ENCODE assay signal across 8 cellular contexts in the genomic region with DNA sequence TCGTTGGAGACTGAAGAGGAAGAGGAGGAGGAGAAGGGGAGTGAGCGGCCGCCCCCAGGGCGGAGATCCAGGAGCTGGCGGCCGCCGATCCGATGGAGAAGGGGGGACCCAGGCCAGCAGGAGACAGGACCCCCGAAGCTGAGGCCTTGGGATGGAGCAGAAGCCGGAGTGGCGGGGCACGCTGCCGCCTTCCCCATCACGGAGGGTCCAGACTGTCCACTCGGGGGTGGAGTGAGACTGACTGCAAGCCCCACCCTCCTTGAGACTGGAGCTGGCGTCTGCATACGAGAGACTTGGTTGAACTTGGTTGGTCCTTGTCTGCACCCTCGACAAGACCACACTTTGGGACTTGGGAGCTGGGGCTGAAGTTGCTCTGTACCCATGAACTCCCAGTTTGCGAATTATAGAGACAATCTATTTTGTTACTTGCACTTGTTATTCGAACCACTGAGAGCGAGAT. TPM values are rescaled to one million over a fixed set of nuclear protein-coding genes. Genes with fewer than 3 reads are reported as not detected.
DNase-seq lines count a peak whose midpoint lies in the region; ATAC-seq, FAIRE-seq and TF ChIP-seq lines count a peak whose summit lies in the region.

No MANE protein-coding gene starts in this region.

- peaks cover 49% of the 10 kb centered on the region for H3K27me3 ChIP-seq in GM23338 (ENCODE audit: insufficient read depth)
- no peaks in the 10 kb centered on the region for H3K27me3 ChIP-seq in endothelial cell of umbilical vein (ENCODE audit: control insufficient read depth in 2 of 2, insufficient read depth in 2 of 2, low read length in 2 of 2)

- H2AFZ ChIP-seq in GM23338, result no peak overlapping the region
- H2AFZ ChIP-seq in endothelial cell of umbilical vein (ENCODE audit: low read depth, low read length), result no peak overlapping the region

- no TSS peak for BruUV-seq in endothelial cell of umbilical vein (replicated peaks; lab: Mats Ljungman, UMichigan)

- DNase-seq in GM23338 (ENCODE audit: low spot score) (no peak), activated B cell treated with CpG ODN at 0.5 μM for 24 hours (peak; percentile 45), endothelial cell of umbilical vein (ENCODE audit: low read depth, low spot score) (peak; percentile 48), naive B cell (no peak), AG20443 (ENCODE audit: low spot score) (no peak)

- dilution Hi-C loops in endothelial cell of umbilical vein (cut with MboI; ENCODE audit: extremely low pct_ligation_motif_present, low sequenced_read_pairs), result no loop called here

- H3K27me3 Mint-ChIP-seq in GM23338 (ENCODE audit: insufficient read depth, low read depth, poor library complexity) (peaks cover 54% of the 10 kb centered on the region), activated B cell treated with CpG ODN at 0.5 μM for 24 hours (no peaks in the 10 kb centered on the region), naive B cell (peaks cover 0 to 3% (median 0%) of the 10 kb centered on the region in 3 donors)

- peaks cover 14% of the 10 kb centered on the region for H3K9me3 Mint-ChIP-seq in GM23338
- H3K9me3 Mint-ChIP-seq in activated B cell treated with CpG ODN at 0.5 μM for 24 hours, result peaks cover 2% of the 10 kb centered on the region
- peaks cover 0 to 12% (median 9%) of the 10 kb centered on the region in 7 donors for H3K9me3 Mint-ChIP-seq in naive B cell

- no peaks in the 10 kb centered on the region for H3K9me2 ChIP-seq in GM23338 (ENCODE audit: insufficient read depth)

- POLR2A ChIA-PET in activated B cell treated with CpG ODN at 0.5 μM for 24 hours (lab: Charles Lee), result interaction anchor here (0.6 to 10.8 kb wide), 24 partner anchors 10 to 388 kb away, joined by 3 to 979 read pairs (median 14); a partner anchor contains a TSS
- POLR2A ChIA-PET in endothelial cell of umbilical vein (lab: Charles Lee), result interaction anchor here (0.6 to 5.5 kb wide), 11 partner anchors 17 to 147 kb away, joined by 3 to 253 read pairs (median 27); no protein-coding TSS in a partner anchor

- H3K36me3 ChIP-seq in GM23338 (ENCODE audit: insufficient read depth), result no peaks in the 10 kb centered on the region
- H3K36me3 ChIP-seq in endothelial cell of umbilical vein (ENCODE audit: control insufficient read depth in 2 of 2, extremely low read depth in 1 of 2, insufficient read depth in 2 of 2, low read length in 2 of 2), result peaks cover 5 to 7% of the 10 kb centered on the region in 2 experiments

- H4K20me1 ChIP-seq in GM23338 (replicated peaks; ENCODE audit: insufficient read depth) (peaks cover 8% of the 10 kb centered on the region), endothelial cell of umbilical vein (replicated peaks; ENCODE audit: control insufficient read depth, extremely low read depth, insufficient read depth, low read length) (no peaks in the 10 kb centered on the region)

- H3K4me1 Mint-ChIP-seq in GM23338 (peaks cover 20% of the 10 kb centered on the region; the same call in 2 of the 3 replicates), activated B cell treated with CpG ODN at 0.5 μM for 24 hours (peaks cover 32% of the 10 kb centered on the region), naive B cell (peaks cover 33 to 37% (median 35%) of the 10 kb centered on the region in 3 donors)

- H3K4me3 ChIP-seq in GM23338, result peak overlapping the region; percentile 99
- peak overlapping the region; percentile 83 to 89 (median 89) for H3K4me3 ChIP-seq in endothelial cell of umbilical vein (replicated peaks in 1 of 3; ENCODE audit: insufficient read depth in 1 of 3, low read depth in 1 of 3, low read length in 3 of 3)

- no peak overlapping the region for H3K27ac Mint-ChIP-seq in GM23338
- peak overlapping the region; percentile 93 for H3K27ac Mint-ChIP-seq in activated B cell treated with CpG ODN at 0.5 μM for 24 hours
- peak overlapping the region in 5 of 6 donors; percentile 64 to 97 (median 95) for H3K27ac Mint-ChIP-seq in naive B cell

- H3K4me2 ChIP-seq in GM23338, result peak overlapping the region; percentile 99
- H3K4me2 ChIP-seq in endothelial cell of umbilical vein (ENCODE audit: insufficient read depth, low read length), result peak overlapping the region; percentile 72

- H3K36me3 Mint-ChIP-seq in GM23338 (ENCODE audit: low read depth) (peaks cover 7% of the 10 kb centered on the region), activated B cell treated with CpG ODN at 0.5 μM for 24 hours (ENCODE audit: low read depth) (peaks cover 28% of the 10 kb centered on the region), naive B cell (no peaks in the 10 kb centered on the region)

- peak; percentile 42 for FAIRE-seq in endothelial cell of umbilical vein (lab: Jason Lieb, UNC)

- H3K79me2 ChIP-seq in GM23338 (replicated peaks; ENCODE audit: insufficient read depth) (peaks cover 8% of the 10 kb centered on the region; the same call in 1 of the 2 replicates), endothelial cell of umbilical vein (ENCODE audit: control insufficient read depth, insufficient read depth, low read length) (peaks cover 34% of the 10 kb centered on the region)

- H3K4me1 ChIP-seq in GM23338 (ENCODE audit: insufficient read depth), result peaks cover 10% of the 10 kb centered on the region; the same call in 1 of the 2 replicates
- H3K4me1 ChIP-seq in endothelial cell of umbilical vein (ENCODE audit: control insufficient read depth, extremely low read depth, insufficient read depth, low read length), result peaks cover 18% of the 10 kb centered on the region

- peaks cover 15% of the 10 kb centered on the region; the same call in 1 of the 2 replicates for H3F3A ChIP-seq in GM23338 (replicated peaks; ENCODE audit: low read depth)

- no peak for ATAC-seq in GM23338
- ATAC-seq in activated B cell treated with CpG ODN at 0.5 μM for 24 hours (ENCODE audit: low read depth), result no peak
- no peak for ATAC-seq in naive B cell (ENCODE audit: low read depth in 2 of 2)
- no peak for ATAC-seq in activated CD4-positive, CD25-positive, alpha-beta regulatory T cell treated with anti-CD3 and anti-CD28 coated beads, Interleukin-2, amount 50 U/mL, for 24 hours
- ATAC-seq in HG02678 (IDR thresholded peaks at IDR 0.05; ENCODE audit: unreplicated experiment), result no peak
- no peak for ATAC-seq in GM21619 (IDR thresholded peaks at IDR 0.05; ENCODE audit: unreplicated experiment)

- CTCF ChIA-PET in activated B cell treated with CpG ODN at 0.5 μM for 24 hours (lab: Charles Lee) (interaction anchor here (1.3 to 6.6 kb wide), 6 partner anchors 100 to 158 kb away, joined by 4 to 131 read pairs (median 8); no protein-coding TSS in a partner anchor), endothelial cell of umbilical vein (lab: Charles Lee) (interaction anchor here (0.6 to 11.2 kb wide), 14 partner anchors 47 to 159 kb away, joined by 3 to 209 read pairs (median 4); no protein-coding TSS in a partner anchor)

- intact Hi-C loops in activated B cell treated with CpG ODN at 0.5 μM for 24 hours (cut with micrococcal nuclease), result loop anchor here (1.0 to 5.0 kb wide), 6 partner anchors 18 to 825 kb away; a partner anchor contains a TSS
- intact Hi-C loops in endothelial cell of umbilical vein (cut with micrococcal nuclease), result loop anchor here (1.0 to 2.0 kb wide), 2 partner anchors 29 to 78 kb away; no protein-coding TSS in a partner anchor

- H3K9me3 ChIP-seq in endothelial cell of umbilical vein (replicated peaks; ENCODE audit: control insufficient read depth, insufficient read depth, low read length), result no peaks in the 10 kb centered on the region

- no peaks in the 10 kb centered on the region for H3K9me1 ChIP-seq in endothelial cell of umbilical vein (replicated peaks; ENCODE audit: control insufficient read depth, extremely low read depth, insufficient read depth, low read length)

- H3K4me3 Mint-ChIP-seq in GM23338 (peak overlapping the region; percentile 93), activated B cell treated with CpG ODN at 0.5 μM for 24 hours (peak overlapping the region; percentile 99), naive B cell (peak overlapping the region; percentile 93 to 100 (median 98))

- TF ChIP-seq CTCF in GM23338 (conservative IDR thresholded peaks at IDR 0.05; ENCODE audit: low read depth in 2 of 2) (no peak), activated B cell treated with CpG ODN at 0.5 μM for 24 hours (IDR thresholded peaks at IDR 0.05) (no peak), endothelial cell of umbilical vein (IDR thresholded peaks at IDR 0.05; ENCODE audit: extremely low read depth in 1 of 2, insufficient read depth in 1 of 2, low read depth in 1 of 2, low read length in 2 of 2) (no peak)

- peak; percentile 37 for TF ChIP-seq POLR2A in endothelial cell of umbilical vein (IDR thresholded peaks at IDR 0.05; ENCODE audit: low read depth, low read length)

- H3K9ac ChIP-seq in endothelial cell of umbilical vein (replicated peaks; ENCODE audit: extremely low read depth, insufficient read depth, low read length), result peak overlapping the region; percentile 95

- H3K27ac ChIP-seq in GM23338 (ENCODE audit: low read depth) (no peak overlapping the region), endothelial cell of umbilical vein (ENCODE audit: insufficient read depth, low read depth, low read length) (peak overlapping the region; percentile 50)

RNA-seq across cellular contexts. Expression of a gene that starts 1.8 kb away (rescaled TPM):
- 12.3 and 15.2 TPM in 2 replicates for total RNA-seq in GM23338 (2014; rRNA removed; shearing (Covaris generic))
- polyA plus RNA-seq in GM23338 (2016; fragmentation: Nextera tagmentation; extraction: Ambion mirVana), result 15.8 and 16.6 TPM in 2 replicates
- 291 and 302 TPM in 2 replicates for total RNA-seq in activated B cell treated with CpG ODN at 0.5 μM for 24 hours
- total RNA-seq in endothelial cell of umbilical vein, result 61.3 and 75.9 TPM in 2 replicates
- polyA plus RNA-seq in endothelial cell of umbilical vein, result 249 and 267 TPM in 2 replicates
- 162 and 222 TPM in 2 replicates for polyA plus RNA-seq in endothelial cell of umbilical vein (2011; cell fraction: cytosol; rRNA removed)
- 291 and 446 TPM in 2 replicates for polyA plus RNA-seq in endothelial cell of umbilical vein (2011; cell fraction: nucleus; rRNA removed)
- 38.1 and 69.3 TPM in 2 replicates for polyA plus RNA-seq in endothelial cell of umbilical vein (2012)
- 101 and 128 TPM in 2 replicates for polyA minus RNA-seq in endothelial cell of umbilical vein
- 61.3 TPM for polyA minus RNA-seq in endothelial cell of umbilical vein (2011; cell fraction: cytosol; rRNA and poly(A)+ RNA removed)
- polyA minus RNA-seq in endothelial cell of umbilical vein (2011; cell fraction: nucleus; rRNA and poly(A)+ RNA removed), result 110 and 238 TPM in 2 replicates
- polyA plus RNA-seq in naive B cell (ENCODE audit: low read depth in 6 of 6), result 100 to 1,000 TPM in 3 of 6 donors, 10 to 100 TPM in 3; 40.2 to 177 (median 125) TPM

RNA-seq across cellular contexts. Expression of a gene that starts 21.0 kb away (rescaled TPM):
- total RNA-seq in GM23338 (2014; rRNA removed; shearing (Covaris generic)), result 190 and 255 TPM in 2 replicates
- 40.1 and 40.9 TPM in 2 replicates for polyA plus RNA-seq in GM23338 (2016; fragmentation: Nextera tagmentation; extraction: Ambion mirVana)
- 36.4 and 39.2 TPM in 2 replicates for total RNA-seq in activated B cell treated with CpG ODN at 0.5 μM for 24 hours
- 147 and 153 TPM in 2 replicates for total RNA-seq in endothelial cell of umbilical vein
- polyA plus RNA-seq in endothelial cell of umbilical vein, result 176 and 203 TPM in 2 replicates
- polyA plus RNA-seq in endothelial cell of umbilical vein (2011; cell fraction: cytosol; rRNA removed), result 120 and 155 TPM in 2 replicates
- polyA plus RNA-seq in endothelial cell of umbilical vein (2011; cell fraction: nucleus; rRNA removed), result 93.4 and 108 TPM in 2 replicates
- polyA plus RNA-seq in endothelial cell of umbilical vein (2012), result 104 and 106 TPM in 2 replicates
- polyA minus RNA-seq in endothelial cell of umbilical vein, result 116 and 121 TPM in 2 replicates
- 46.2 TPM for polyA minus RNA-seq in endothelial cell of umbilical vein (2011; cell fraction: cytosol; rRNA and poly(A)+ RNA removed)
- polyA minus RNA-seq in endothelial cell of umbilical vein (2011; cell fraction: nucleus; rRNA and poly(A)+ RNA removed), result 22.7 and 25.8 TPM in 2 replicates
- 1 to 10 TPM; 3.2 to 5.4 (median 4.5) TPM for polyA plus RNA-seq in naive B cell (ENCODE audit: low read depth in 6 of 6)

RNA-seq across cellular contexts. Expression of a gene that starts 50.4 kb away (rescaled TPM):
- 118 and 140 TPM in 2 replicates for total RNA-seq in GM23338 (2014; rRNA removed; shearing (Covaris generic))
- polyA plus RNA-seq in GM23338 (2016; fragmentation: Nextera tagmentation; extraction: Ambion mirVana) (347 TPM in 2 replicates), endothelial cell of umbilical vein (154 and 217 TPM in 2 replicates), naive B cell (ENCODE audit: low read depth in 6 of 6) (10 to 100 TPM; 50.0 to 99.3 (median 70.8) TPM)
- total RNA-seq in activated B cell treated with CpG ODN at 0.5 μM for 24 hours (63.9 and 65.3 TPM in 2 replicates), endothelial cell of umbilical vein (148 and 160 TPM in 2 replicates)
- 66.4 and 92.1 TPM in 2 replicates for polyA plus RNA-seq in endothelial cell of umbilical vein (2011; cell fraction: cytosol; rRNA removed)
- 25.2 and 31.1 TPM in 2 replicates for polyA plus RNA-seq in endothelial cell of umbilical vein (2011; cell fraction: nucleus; rRNA removed)
- polyA plus RNA-seq in endothelial cell of umbilical vein (2012), result 78.7 and 130 TPM in 2 replicates
- 17.0 and 23.7 TPM in 2 replicates for polyA minus RNA-seq in endothelial cell of umbilical vein
- polyA minus RNA-seq in endothelial cell of umbilical vein (2011; cell fraction: cytosol; rRNA and poly(A)+ RNA removed), result 63.0 TPM
- 9.9 and 17.0 TPM in 2 replicates for polyA minus RNA-seq in endothelial cell of umbilical vein (2011; cell fraction: nucleus; rRNA and poly(A)+ RNA removed)

Comparison
In these comparisons a context has a peak if more than half of its experiments do, and no peak if none do; other contexts are left out.
1. DNase-seq: peak in activated B cell treated with CpG ODN at 0.5 μM for 24 hours (single experiment) and endothelial cell of umbilical vein (single experiment); none in GM23338 (single experiment), naive B cell (single experiment) and AG20443 (single experiment).
2. Peak in every context shown above with its lines, with median percentiles within 50 percentile points of each other: H3K4me3 Mint-ChIP-seq.